In the genomic region with DNA sequence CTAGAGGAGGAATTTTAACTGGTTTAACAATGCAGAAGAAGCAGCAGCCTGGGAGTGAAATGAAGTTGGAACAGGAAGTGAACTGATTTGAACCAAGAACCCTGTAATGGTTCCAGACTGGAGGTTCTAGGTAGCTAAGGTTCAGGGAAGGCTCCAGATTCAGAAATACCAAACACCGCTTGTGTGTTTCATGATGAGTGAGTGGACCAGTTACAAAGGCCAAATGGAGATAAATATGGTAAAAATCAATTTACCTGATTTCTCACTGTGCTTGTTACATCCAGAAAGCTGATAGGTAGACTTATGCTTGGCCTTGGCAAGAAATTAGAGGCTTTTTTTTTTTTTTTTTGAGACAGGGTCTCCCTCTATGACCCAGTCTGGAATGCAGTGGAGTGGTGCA, we compare ENCODE assay signal across 29 cellular contexts.
"Had no signal": no experiment of that assay in that cellular context is flagged by ENCODE, and none has a peak within 500 bp of the region (broad histone marks: within the 10 kb centered on the region; RNA-seq: fewer than 3 reads in every experiment).

No MANE protein-coding gene starts in this region.

- H3K4me1 ChIP-seq: left lung, neural progenitor cell, parathyroid adenoma, psoas muscle, right atrium auricular region, uterus had no signal

- ATAC-seq: left cardiac atrium; left lung; natural killer cell; psoas muscle; sciatic nerve; stimulated activated naive B cell treated with anti-CD40 and anti-IgM and Interleukin-4, amounts not matched to agents 10 μg/mL and 1 μg/mL and 100 μg/mL, for 72 hours had no signal

- H3K27me3 ChIP-seq: left lung, neural progenitor cell, neutrophil, right atrium auricular region, tibial nerve, uterus had no signal

- H3K36me3 ChIP-seq: neural progenitor cell, uterus had no signal

- H3K9me3 ChIP-seq: left lung, neutrophil, psoas muscle, right atrium auricular region, tibial nerve, uterus had no signal

- H2AFZ ChIP-seq: neural progenitor cell, parathyroid adenoma had no signal

- H3K27ac Mint-ChIP-seq: mesothelial cell of epicardium; naive B cell; natural killer cell; nephron progenitor cell; neural progenitor cell; stimulated activated naive B cell treated with anti-CD40 and anti-IgM and Interleukin-4, amounts not matched to agents 10 μg/mL and 1 μg/mL and 100 μg/mL, for 72 hours; stimulated activated naive CD8-positive, alpha-beta T cell treated with anti-CD3 and anti-CD28 coated beads, Interleukin-15, Interleukin-2, amounts not matched to agents 100 ng/mL and 50 ng/mL, for 24 hours; type B pancreatic cell had no signal

- H3K9me3 Mint-ChIP-seq: mesothelial cell of epicardium; naive B cell; natural killer cell; nephron progenitor cell; neural progenitor cell; stimulated activated naive B cell treated with anti-CD40 and anti-IgM and Interleukin-4, amounts not matched to agents 10 μg/mL and 1 μg/mL and 100 μg/mL, for 72 hours; stimulated activated naive CD8-positive, alpha-beta T cell treated with anti-CD3 and anti-CD28 coated beads, Interleukin-15, Interleukin-2, amounts not matched to agents 100 ng/mL and 50 ng/mL, for 24 hours; type B pancreatic cell had no signal

- H3K27ac ChIP-seq: left lung, neural progenitor cell, neutrophil, parathyroid adenoma, psoas muscle, right atrium auricular region, skin epidermis, tibial nerve, uterus had no signal

- H3K4me3 ChIP-seq: left lung, lung, neural progenitor cell, psoas muscle, right atrium auricular region, skin epidermis, tibial nerve, uterus had no signal

- H3K27me3 Mint-ChIP-seq: naive B cell; stimulated activated naive B cell treated with anti-CD40 and anti-IgM and Interleukin-4, amounts not matched to agents 10 μg/mL and 1 μg/mL and 100 μg/mL, for 72 hours; stimulated activated naive CD8-positive, alpha-beta T cell treated with anti-CD3 and anti-CD28 coated beads, Interleukin-15, Interleukin-2, amounts not matched to agents 100 ng/mL and 50 ng/mL, for 24 hours; type B pancreatic cell had no signal

- FAIRE-seq: keratinocyte had no signal

- H3K9ac ChIP-seq: neural progenitor cell, parathyroid adenoma had no signal

- H3K4me1 Mint-ChIP-seq: mesothelial cell of epicardium, neural progenitor cell had no signal

- DNase-seq: hippocampal formation; kidney glomerular epithelial cell; left cardiac atrium; left lung; mesendoderm; naive B cell; natural killer cell; nephron progenitor cell; occipital lobe; psoas muscle; stimulated activated CD4-positive, alpha-beta T cell treated with anti-CD3 and anti-CD28 coated beads, Interleukin-12 subunit alpha, Interleukin-12 subunit beta, amount 100 ng/mL, for 4 hours; stimulated activated CD4-positive, alpha-beta T cell treated with anti-CD3 and anti-CD28 coated beads, Interleukin-15, amount 100 ng/mL, for 24 hours; stimulated activated CD4-positive, alpha-beta T cell treated with anti-CD3 and anti-CD28 coated beads, Interleukin-2, amount 100 ng/mL, for 24 hours; stimulated activated CD4-positive, alpha-beta T cell treated with anti-CD3 and anti-CD28 coated beads, Interleukin-4, amount 100 ng/mL, for 1 hour; stimulated activated naive B cell treated with anti-CD40 and anti-IgM and Interleukin-4, amounts not matched to agents 10 μg/mL and 1 μg/mL and 100 μg/mL, for 72 hours; substantia nigra; uterus had no signal

- H3K4me3 Mint-ChIP-seq: mesothelial cell of epicardium; naive B cell; natural killer cell; nephron progenitor cell; neural progenitor cell; stimulated activated naive B cell treated with anti-CD40 and anti-IgM and Interleukin-4, amounts not matched to agents 10 μg/mL and 1 μg/mL and 100 μg/mL, for 72 hours; stimulated activated naive CD8-positive, alpha-beta T cell treated with anti-CD3 and anti-CD28 coated beads, Interleukin-15, Interleukin-2, amounts not matched to agents 100 ng/mL and 50 ng/mL, for 24 hours; type B pancreatic cell had no signal

- H3K4me2 ChIP-seq: neural progenitor cell had no signal
